ENCODE assay signal across 13 cellular contexts in genomic region chr11:126366064-126366822, GRCh38. TPM values are rescaled to one million over a fixed set of nuclear protein-coding genes. Genes with fewer than 3 reads are reported as not detected.
DNase-seq lines count a peak whose midpoint lies in the region; ATAC-seq and TF ChIP-seq lines count a peak whose summit lies in the region.
"Had no signal": no experiment of that assay in that cellular context is flagged by ENCODE, and none has a peak within 500 bp of the region (broad histone marks: within the 10 kb centered on the region; RNA-seq: fewer than 3 reads in every experiment).

No MANE protein-coding gene starts in this region.

- no peak overlapping the region for H3K4me3 Mint-ChIP-seq in central memory CD8-positive, alpha-beta T cell
- H3K4me3 Mint-ChIP-seq in stimulated activated effector memory CD8-positive, alpha-beta T cell treated with anti-CD3 and anti-CD28 coated beads, Interleukin-12 subunit alpha, Interleukin-12 subunit beta, amount 100 ng/mL, for 72 hours: no peak overlapping the region

- H2AK5ac ChIP-seq in IMR-90 (ENCODE audit: low read depth, low read length): no peak overlapping the region

- H3K27me3 Mint-ChIP-seq in central memory CD8-positive, alpha-beta T cell: no peaks in the 10 kb centered on the region

- no peak for TF ChIP-seq RAD21 in IMR-90 (IDR thresholded peaks at IDR 0.05; ENCODE audit: low read length)

- no peak overlapping the region for H4K91ac ChIP-seq in IMR-90 (ENCODE audit: insufficient read depth, low read depth, low read length)

- H3K9ac ChIP-seq in IMR-90 (ENCODE audit: low read depth, low read length): no peak overlapping the region

- no peak for TF ChIP-seq POLR2A in IMR-90 (IDR thresholded peaks at IDR 0.05; ENCODE audit: low read depth, low read length)
- no peak for TF ChIP-seq POLR2A in gastroesophageal sphincter (IDR thresholded peaks at IDR 0.05)

- H3K56ac ChIP-seq in IMR-90 (ENCODE audit: extremely low read depth, insufficient read depth, low read length): no peak overlapping the region

- no peak overlapping the region for H2BK120ac ChIP-seq in IMR-90 (ENCODE audit: low read depth, low read length)

- no peak for ATAC-seq in IMR-90 (ENCODE audit: low read depth)
- no peak for ATAC-seq in central memory CD8-positive, alpha-beta T cell (replicated peaks; ENCODE audit: extremely low read depth, poor library complexity, severe bottlenecking)
- peak; percentile 54 for ATAC-seq in left lung
- no peak for ATAC-seq in stimulated activated effector memory CD8-positive, alpha-beta T cell treated with anti-CD3 and anti-CD28 coated beads, Interleukin-12 subunit alpha, Interleukin-12 subunit beta, amount 100 ng/mL, for 72 hours
- no peak for ATAC-seq in GM18868 (IDR thresholded peaks at IDR 0.05; ENCODE audit: unreplicated experiment)
- ATAC-seq in gastroesophageal sphincter: no peak

- CTCF ChIA-PET in IMR-90 (lab: Yijun Ruan, JAX): no interaction called here

- no peak overlapping the region for H2BK5ac ChIP-seq in IMR-90 (ENCODE audit: low read depth, low read length, poor library complexity, severe bottlenecking)

- no peak overlapping the region for H3K4me2 ChIP-seq in IMR-90 (ENCODE audit: low read depth, low read length)

- H3K27me3 ChIP-seq in IMR-90 (ENCODE audit: control insufficient read depth, insufficient read depth, low read length) (no peaks in the 10 kb centered on the region), left lung (no peaks in the 10 kb centered on the region), gastroesophageal sphincter (no peaks in the 10 kb centered on the region)
- H3K27me3 ChIP-seq: SJCRH30 had no signal

- H3K4me1 Mint-ChIP-seq in central memory CD8-positive, alpha-beta T cell: peaks cover 7% of the 10 kb centered on the region
- H3K4me1 Mint-ChIP-seq in stimulated activated effector memory CD8-positive, alpha-beta T cell treated with anti-CD3 and anti-CD28 coated beads, Interleukin-12 subunit alpha, Interleukin-12 subunit beta, amount 100 ng/mL, for 72 hours: peaks cover 19% of the 10 kb centered on the region

- no peak overlapping the region for H3K23ac ChIP-seq in IMR-90 (ENCODE audit: low read depth, low read length)

- H3K18ac ChIP-seq in IMR-90 (ENCODE audit: low read depth, low read length): no peak overlapping the region

- POLR2A ChIA-PET in IMR-90 (lab: Charles Lee; ENCODE audit: unreplicated experiment): no interaction called here

- dilution Hi-C loops in IMR-90 (cut with HindIII; ENCODE audit: low sequenced_read_pairs, unreplicated experiment): no loop called here

- H3K9me3 ChIP-seq in IMR-90 (ENCODE audit: control insufficient read depth, insufficient read depth, low read length) (no peaks in the 10 kb centered on the region), left lung (no peaks in the 10 kb centered on the region), gastroesophageal sphincter (no peaks in the 10 kb centered on the region)
- H3K9me3 ChIP-seq: SJCRH30 had no signal

- H3K4me3 ChIP-seq in IMR-90 (ENCODE audit: insufficient read depth, low read depth, low read length) (no peak overlapping the region), left lung (no peak overlapping the region), coronary artery (no peak overlapping the region), gastroesophageal sphincter (no peak overlapping the region)
- H3K4me3 ChIP-seq: SJCRH30 had no signal

- H2AFZ ChIP-seq in IMR-90 (replicated peaks; ENCODE audit: low read length, poor library complexity): no peak overlapping the region

- 68% methylated on average over 4 of the region's 19 CpGs; no CpG with 5 or more reads in 1 of the 2 experiments for WGBS in IMR-90 (ENCODE audit: extremely low coverage in 2 of 2, insufficient read length in 1 of 2), 2 experiments
- WGBS in gastroesophageal sphincter (ENCODE audit: low coverage in 1 of 2), 2 donors: 70% methylated on average over 2 of the region's 19 CpGs; no CpG with 5 or more reads in 1 of the 2 donors

- intact Hi-C loops in IMR-90 (cut with micrococcal nuclease) (no loop called here), left lung (cut with DNase I) (no loop called here)

- no peak for TF ChIP-seq EP300 in gastroesophageal sphincter (IDR thresholded peaks at IDR 0.05)

- H3K4me1 ChIP-seq in IMR-90 (ENCODE audit: control insufficient read depth, insufficient read depth, low read length) (no peaks in the 10 kb centered on the region), left lung (peaks cover 0 to 47% of the 10 kb centered on the region in 2 donors), gastroesophageal sphincter (peaks cover 0 to 43% (median 11%) of the 10 kb centered on the region in 3 donors)

- H3K27ac ChIP-seq in IMR-90 (ENCODE audit: insufficient read depth, low read length) (no peak overlapping the region), left lung (no peak overlapping the region), coronary artery (peak overlapping the region in 1 of 2 donors; percentile 20), gastroesophageal sphincter (peak overlapping the region in 1 of 4 donors; percentile 56)
- H3K27ac ChIP-seq: SJCRH30 had no signal

- H3K14ac ChIP-seq in IMR-90 (replicated peaks; ENCODE audit: low read depth, low read length): no peak overlapping the region

- H4K8ac ChIP-seq in IMR-90 (ENCODE audit: low read depth in 2 of 2, low read length in 2 of 2): no peak overlapping the region

- peaks cover 9 to 17% of the 10 kb centered on the region in 2 experiments; a peak in 2 of 4 replicates for H3K79me1 ChIP-seq in IMR-90 (ENCODE audit: low read depth in 1 of 2, low read length in 2 of 2)

- no peak for DNase-seq in IMR-90
- no peak for DNase-seq in central memory CD8-positive, alpha-beta T cell (ENCODE audit: low spot score in 2 of 2)
- peak in 1 of 2 donors; percentile 30 for DNase-seq in left lung
- DNase-seq in stimulated activated effector memory CD8-positive, alpha-beta T cell treated with anti-CD3 and anti-CD28 coated beads, Interleukin-12 subunit alpha, Interleukin-12 subunit beta, amount 100 ng/mL, for 72 hours (ENCODE audit: low spot score in 2 of 2): no peak
- no peak for DNase-seq in coronary artery (ENCODE audit: low spot score)
- no peak for DNase-seq in NCI-H526 (lab: John Stamatoyannopoulos, UW)
- DNase-seq: activated CD4-positive, CD25-positive, alpha-beta regulatory T cell treated with anti-CD3 and anti-CD28 coated beads, Interleukin-2, amount 50 U/mL, for 72 hours; KG1; NCI-H510A; SJCRH30; stimulated activated CD4-positive, alpha-beta T cell treated with anti-CD3 and anti-CD28 coated beads, Interleukin-4, amount 100 ng/mL, for 24 hours had no signal

- TF ChIP-seq CTCF in IMR-90 (conservative IDR thresholded peaks at IDR 0.05; ENCODE audit: low read depth, low read length) (no peak), left lung (IDR thresholded peaks at IDR 0.05) (no peak), coronary artery (IDR thresholded peaks at IDR 0.05) (no peak), gastroesophageal sphincter (IDR thresholded peaks at IDR 0.05) (no peak)

- H3K9me3 Mint-ChIP-seq in central memory CD8-positive, alpha-beta T cell: no peaks in the 10 kb centered on the region
- H3K9me3 Mint-ChIP-seq in stimulated activated effector memory CD8-positive, alpha-beta T cell treated with anti-CD3 and anti-CD28 coated beads, Interleukin-12 subunit alpha, Interleukin-12 subunit beta, amount 100 ng/mL, for 72 hours: no peaks in the 10 kb centered on the region

- H2AK9ac ChIP-seq in IMR-90 (replicated peaks; ENCODE audit: low read depth, low read length, poor library complexity): peak overlapping the region; percentile 37

- in situ Hi-C loops in IMR-90 (cut with MboI; ENCODE audit: low sequenced_read_pairs): no loop called here

- H3K27ac Mint-ChIP-seq in central memory CD8-positive, alpha-beta T cell (ENCODE audit: low read depth): peak overlapping the region; percentile 67
- peak overlapping the region; percentile 40 for H3K27ac Mint-ChIP-seq in stimulated activated effector memory CD8-positive, alpha-beta T cell treated with anti-CD3 and anti-CD28 coated beads, Interleukin-12 subunit alpha, Interleukin-12 subunit beta, amount 100 ng/mL, for 72 hours

- H3K36me3 Mint-ChIP-seq in central memory CD8-positive, alpha-beta T cell (ENCODE audit: insufficient read depth): no peaks in the 10 kb centered on the region
- H3K36me3 Mint-ChIP-seq in stimulated activated effector memory CD8-positive, alpha-beta T cell treated with anti-CD3 and anti-CD28 coated beads, Interleukin-12 subunit alpha, Interleukin-12 subunit beta, amount 100 ng/mL, for 72 hours: no peaks in the 10 kb centered on the region

- H2BK15ac ChIP-seq in IMR-90 (ENCODE audit: low read depth, low read length): no peak overlapping the region

- BruUV-seq in IMR-90 (replicated peaks; lab: Mats Ljungman, UMichigan): no TSS peak

- H2BK20ac ChIP-seq in IMR-90 (ENCODE audit: low read depth, low read length): no peak overlapping the region

- no peak overlapping the region for H3K4ac ChIP-seq in IMR-90 (ENCODE audit: low read depth, low read length)

- H3K9me1 ChIP-seq in IMR-90 (ENCODE audit: insufficient read depth, low read length): no peaks in the 10 kb centered on the region

- no peak overlapping the region for H4K5ac ChIP-seq in IMR-90 (ENCODE audit: low read depth, low read length)

- H3K36me3 ChIP-seq in IMR-90 (ENCODE audit: control insufficient read depth, insufficient read depth, low read length): no peaks in the 10 kb centered on the region
- no peaks in the 10 kb centered on the region for H3K36me3 ChIP-seq in left lung
- H3K36me3 ChIP-seq in gastroesophageal sphincter: no peaks in the 10 kb centered on the region
- H3K36me3 ChIP-seq: SJCRH30 had no signal

- H4K20me1 ChIP-seq in IMR-90 (ENCODE audit: insufficient read depth, low read length): no peaks in the 10 kb centered on the region; the same call in 1 of the 2 replicates

TF ChIP-seq in IMR-90, 13 proteins besides CTCF, POLR2A, EP300 and RAD21:
- TF ChIP-seq RFX5 (IDR thresholded peaks at IDR 0.05; ENCODE audit: low read depth, low read length): no peak

RNA-seq across cellular contexts. Expression of gene ST3GAL4, which starts 10.8 kb away (rescaled TPM):
- total RNA-seq in IMR-90 (2012; rRNA removed) (12.5 and 17.0 TPM in 2 replicates), left lung (10 to 100 TPM; 33.1 to 35.9 TPM), gastroesophageal sphincter (10 to 100 TPM; 42.1 to 56.2 (median 47.2) TPM)
- 18.3 and 19.7 TPM in 2 replicates for polyA plus RNA-seq in IMR-90 (2012; rRNA removed)
- polyA plus RNA-seq in IMR-90 (2012; cell fraction: cytosol; rRNA removed): 19.6 and 25.9 TPM in 2 replicates
- 12.5 and 20.7 TPM in 2 replicates for polyA plus RNA-seq in IMR-90 (2012; cell fraction: nucleus; rRNA removed; ENCODE audit: low replicate concordance)
